Comparison of ENCODE assay signal across 10 cellular contexts in genomic region chr5:112706446-112707016, GRCh38. TPM values are rescaled to one million over a fixed set of nuclear protein-coding genes. Genes with fewer than 3 reads are reported as not detected.
DNase-seq lines count a peak whose midpoint lies in the region; ATAC-seq and TF ChIP-seq lines count a peak whose summit lies in the region.
"Had no signal": no experiment of that assay in that cellular context is flagged by ENCODE, and none has a peak within 500 bp of the region (broad histone marks: within the 10 kb centered on the region; RNA-seq: fewer than 3 reads in every experiment).

No MANE protein-coding gene starts in this region.

- no peaks in the 10 kb centered on the region for H3K9me3 ChIP-seq in DND-41 (ENCODE audit: insufficient read depth, low read length, severe bottlenecking)
- no peaks in the 10 kb centered on the region for H3K9me3 ChIP-seq in Panc1 (ENCODE audit: control insufficient read depth, insufficient read depth, low read depth, low read length)
- H3K9me3 ChIP-seq in endodermal cell (ENCODE audit: control insufficient read depth, low read length): no peaks in the 10 kb centered on the region
- H3K9me3 ChIP-seq in BE2C: no peaks in the 10 kb centered on the region

- H3K79me2 ChIP-seq in DND-41 (ENCODE audit: insufficient read depth, low read length): peaks cover 41% of the 10 kb centered on the region

- H3K36me3 Mint-ChIP-seq in endodermal cell (ENCODE audit: low read depth): peaks cover 3% of the 10 kb centered on the region
- peaks cover 2% of the 10 kb centered on the region for H3K36me3 Mint-ChIP-seq in progenitor cell of endocrine pancreas (ENCODE audit: insufficient read depth)

- peak overlapping the region; percentile 76 for H3K9ac ChIP-seq in DND-41 (ENCODE audit: low read depth, low read length)
- H3K9ac ChIP-seq in endodermal cell (ENCODE audit: extremely low read depth, low read length, poor library complexity, severe bottlenecking): no peak overlapping the region

- no peak overlapping the region for H3K27ac Mint-ChIP-seq in endodermal cell
- peak overlapping the region; percentile 97 for H3K27ac Mint-ChIP-seq in progenitor cell of endocrine pancreas

- H4K20me1 ChIP-seq in DND-41 (ENCODE audit: insufficient read depth, low read length): no peaks in the 10 kb centered on the region

- H3K27ac ChIP-seq in DND-41 (ENCODE audit: low read length) (peak overlapping the region; percentile 76; the same call in 1 of the 2 replicates), Panc1 (ENCODE audit: low read length) (peak overlapping the region; percentile 93), endodermal cell (ENCODE audit: low read depth, low read length) (no peak overlapping the region)

- H3K4me3 Mint-ChIP-seq in endodermal cell (no peak overlapping the region), progenitor cell of endocrine pancreas (ENCODE audit: low read depth) (peak overlapping the region; percentile 95)

- H3K9me3 Mint-ChIP-seq in endodermal cell (no peaks in the 10 kb centered on the region), progenitor cell of endocrine pancreas (ENCODE audit: low read depth) (no peaks in the 10 kb centered on the region)

- H3K4me1 Mint-ChIP-seq in endodermal cell (peaks cover 21% of the 10 kb centered on the region), progenitor cell of endocrine pancreas (ENCODE audit: low read depth) (peaks cover 31% of the 10 kb centered on the region)

- H2AFZ ChIP-seq in DND-41 (ENCODE audit: low read depth, low read length): peak overlapping the region; percentile 89

- POLR2A ChIA-PET in Panc1 (lab: Charles Lee): no interaction called here

- H3K27me3 Mint-ChIP-seq in endodermal cell (ENCODE audit: insufficient read depth) (no peaks in the 10 kb centered on the region), progenitor cell of endocrine pancreas (no peaks in the 10 kb centered on the region)

- 91 to 94% methylated on average over 2 to 4 of the region's 4 CpGs for WGBS in endodermal cell (ENCODE audit: insufficient coverage in 1 of 2, insufficient read length in 1 of 2), 2 experiments

- in situ Hi-C loops in Panc1 (cut with HindIII; ENCODE audit: low pct_unique_long_range_greater_than_20kb, low sequenced_read_pairs): no loop called here

- DNase-seq in DND-41 (no peak), Panc1 (ENCODE audit: low read depth, low spot score) (no peak), endodermal cell (no peak), progenitor cell of endocrine pancreas (ENCODE audit: low spot score, unreplicated experiment) (no peak), BE2C (no peak), NCI-H1092 treated with DMSO at 0.1 percent for 48 hours (lab: John Stamatoyannopoulos, UW) (no peak), amygdala (lab: John Stamatoyannopoulos, UW) (no peak), islet precursor cell (no peak)

- no TSS peak for BruUV-seq in Panc1 (replicated peaks; lab: Mats Ljungman, UMichigan)

- H3K36me3 ChIP-seq in DND-41 (ENCODE audit: insufficient read depth, low read length) (no peaks in the 10 kb centered on the region), Panc1 (ENCODE audit: control insufficient read depth, insufficient read depth, low read length) (no peaks in the 10 kb centered on the region; the same call in 1 of the 2 replicates), endodermal cell (ENCODE audit: control insufficient read depth, insufficient read depth, low read length) (peaks cover 3% of the 10 kb centered on the region), BE2C (no peaks in the 10 kb centered on the region)
- H3K36me3 ChIP-seq: cardiac muscle cell had no signal

- peak overlapping the region; percentile 96 for H3K4me2 ChIP-seq in DND-41 (ENCODE audit: insufficient read depth, low read length)

- peaks cover 44% of the 10 kb centered on the region for H3K4me1 ChIP-seq in DND-41 (ENCODE audit: insufficient read depth, low read length)
- peaks cover 21% of the 10 kb centered on the region for H3K4me1 ChIP-seq in Panc1 (ENCODE audit: control insufficient read depth, insufficient read depth, low read length)
- H3K4me1 ChIP-seq in endodermal cell (ENCODE audit: control insufficient read depth, insufficient read depth, low read length): no peaks in the 10 kb centered on the region
- peaks cover 3% of the 10 kb centered on the region for H3K4me1 ChIP-seq in BE2C

- no peak for TF ChIP-seq CTCF in DND-41 (IDR thresholded peaks at IDR 0.05; ENCODE audit: borderline replicate concordance, extremely low read depth, low read length, poor library complexity, severe bottlenecking)
- TF ChIP-seq CTCF in Panc1 (IDR thresholded peaks at IDR 0.05): no peak
- TF ChIP-seq CTCF in endodermal cell (conservative IDR thresholded peaks at IDR 0.05): no peak
- no peak for TF ChIP-seq CTCF in progenitor cell of endocrine pancreas (IDR thresholded peaks at IDR 0.05; ENCODE audit: unreplicated experiment)
- TF ChIP-seq CTCF in BE2C (IDR thresholded peaks at IDR 0.05; ENCODE audit: low read depth, low read length): no peak

- CTCF ChIA-PET in Panc1 (lab: Charles Lee): no interaction called here

- intact Hi-C loops in Panc1 (cut with micrococcal nuclease; ENCODE audit: unreplicated experiment): no loop called here

- no peak for ATAC-seq in DND-41 (ENCODE audit: insufficient read depth, low read depth)
- no peak for ATAC-seq in Panc1

- H3K4me3 ChIP-seq in DND-41 (ENCODE audit: low read depth in 1 of 2, low read length in 2 of 2) (peak overlapping the region in 1 of 2 experiments; percentile 95; a peak in 1 of 4 replicates), Panc1 (ENCODE audit: low read depth in 2 of 2, low read length in 2 of 2) (peak overlapping the region; percentile 78 to 93), endodermal cell (ENCODE audit: low read length) (peak overlapping the region; percentile 97), BE2C (ENCODE audit: low read depth, low read length) (no peak overlapping the region; the same call in 1 of the 2 replicates)
- H3K4me3 ChIP-seq: lung had no signal

- no peaks in the 10 kb centered on the region for H3K27me3 ChIP-seq in DND-41 (ENCODE audit: insufficient read depth, low read length, poor library complexity)
- H3K27me3 ChIP-seq in Panc1 (ENCODE audit: control insufficient read depth, insufficient read depth, low read length): no peaks in the 10 kb centered on the region
- no peaks in the 10 kb centered on the region for H3K27me3 ChIP-seq in endodermal cell (ENCODE audit: control insufficient read depth, insufficient read depth, low read length, poor library complexity, severe bottlenecking)
- H3K27me3 ChIP-seq in BE2C: no peaks in the 10 kb centered on the region
- H3K27me3 ChIP-seq: cardiac muscle cell had no signal

RNA-seq across cellular contexts. Expression of gene APC, which starts 31.2 kb away (rescaled TPM):
- total RNA-seq in Panc1 (2021; ENCODE audit: unreplicated experiment): 33.7 TPM
- polyA plus RNA-seq in Panc1 (2012; ENCODE audit: insufficient read length): 9.1 TPM
- 10 to 100 TPM; 66.3 to 87.6 TPM for total RNA-seq in endodermal cell
- 26.3 TPM for polyA plus RNA-seq in endodermal cell (2013, experiment 1 of 2)
- polyA plus RNA-seq in endodermal cell (2013, experiment 2 of 2): 33.6 TPM
- 46.6 and 48.5 TPM in 2 replicates for total RNA-seq in progenitor cell of endocrine pancreas
- 42.1 TPM for polyA plus RNA-seq in BE2C (2012; ENCODE audit: insufficient read depth, insufficient read length, low read depth)
